18 cellular contexts compared by ENCODE assay signal in genomic region chr13:93771782-93772181, GRCh38.
DNase-seq lines count a peak whose midpoint lies in the region; ATAC-seq and TF ChIP-seq lines count a peak whose summit lies in the region.
"Had no signal": no experiment of that assay in that cellular context is flagged by ENCODE, and none has a peak within 500 bp of the region (broad histone marks: within the 10 kb centered on the region; RNA-seq: fewer than 3 reads in every experiment).

No MANE protein-coding gene starts in this region.

- no peak for TF ChIP-seq CTCF in RWPE2 (IDR thresholded peaks at IDR 0.05; ENCODE audit: poor library complexity, severe bottlenecking)
- TF ChIP-seq CTCF in cardiac fibroblast (IDR thresholded peaks at IDR 0.05; ENCODE audit: low read depth, low read length): no peak

- peaks cover 13% of the 10 kb centered on the region for H3K4me1 ChIP-seq in RWPE2 (ENCODE audit: insufficient read depth, poor library complexity, severe bottlenecking)

- H3K36me3 ChIP-seq in RWPE2 (ENCODE audit: low read depth): no peaks in the 10 kb centered on the region
- H3K36me3 ChIP-seq: MG63 had no signal

- no peaks in the 10 kb centered on the region for H3K9me3 ChIP-seq in RWPE2 (ENCODE audit: severe bottlenecking)
- H3K9me3 ChIP-seq: A549, MG63 had no signal

- peak; percentile 60; the same call in 2 of the 3 replicates for ATAC-seq in RWPE2 (ENCODE audit: low read depth)
- ATAC-seq: A549 had no signal

- H3K4me3 ChIP-seq in RWPE2 (ENCODE audit: severe bottlenecking): no peak overlapping the region
- H3K4me3 ChIP-seq in cardiac fibroblast (replicated peaks in 1 of 2; ENCODE audit: low read depth in 2 of 2, low read length in 2 of 2): no peak overlapping the region
- H3K4me3 ChIP-seq: A549, MG63 had no signal

- no peaks in the 10 kb centered on the region for H3K27me3 ChIP-seq in RWPE2 (ENCODE audit: insufficient read depth, poor library complexity, severe bottlenecking)
- H3K27me3 ChIP-seq: MG63 had no signal

- DNase-seq in HCEC 1CT: peak; percentile 23
- no peak for DNase-seq in RWPE2 (ENCODE audit: low spot score)
- peak; percentile 18 to 39 for DNase-seq in cardiac fibroblast (ENCODE audit: low read depth in 2 of 2)
- peak; percentile 55 for DNase-seq in iris pigment epithelial cell (ENCODE audit: low read depth)
- DNase-seq in NCI-H1105 treated with DMSO at 0.1 percent for 48 hours (lab: John Stamatoyannopoulos, UW): no peak
- DNase-seq in stimulated activated naive CD4-positive, alpha-beta T cell treated with Interleukin-2 at 50 U/mL for 16 hours (lab: John Stamatoyannopoulos, UW): no peak
- no peak for DNase-seq in HuH-7 (ENCODE audit: low spot score)
- DNase-seq in medulla oblongata (ENCODE audit: extremely low spot score): no peak
- DNase-seq: C1 segment of cervical spinal cord; GF-D8; HFFc6; MG63; NCI-H1105; NCI-H1694 treated with DMSO at 0.1 percent for 48 hours; NK-92 treated with Interleukin-12 subunit alpha and Interleukin-12 subunit beta, amount 100 ng/mL, for 24 hours; Right ventricle myocardium superior had no signal

- H3K27ac ChIP-seq in RWPE2 (ENCODE audit: poor library complexity, severe bottlenecking): no peak overlapping the region
- H3K27ac ChIP-seq: A549, KMS-11 had no signal

Comparison
In these comparisons a context has a peak if more than half of its experiments do, and no peak if none do; other contexts are left out.
1. DNase-seq: peak in HCEC 1CT (single experiment), cardiac fibroblast (2 of 2) and iris pigment epithelial cell (single experiment); none in RWPE2 (single experiment), NCI-H1105 treated with DMSO at 0.1 percent for 48 hours (single experiment), stimulated activated naive CD4-positive, alpha-beta T cell treated with Interleukin-2 at 50 U/mL for 16 hours (single experiment), HuH-7 (single experiment) and medulla oblongata (single experiment).